ENCODE assay signal across 15 cellular contexts in genomic region chr18:59460060-59460395, GRCh38.
DNase-seq lines count a peak whose midpoint lies in the region; ATAC-seq, FAIRE-seq and TF ChIP-seq lines count a peak whose summit lies in the region.
"Had no signal": no experiment of that assay in that cellular context is flagged by ENCODE, and none has a peak within 500 bp of the region (broad histone marks: within the 10 kb centered on the region; RNA-seq: fewer than 3 reads in every experiment).

No MANE protein-coding gene starts in this region.

- in situ Hi-C loops in G401 (cut with HindIII; ENCODE audit: low sequenced_read_pairs), result no loop called here

- H3K4me3 ChIP-seq in aorta (ENCODE audit: low read length in 2 of 2), result no peak overlapping the region
- H3K4me3 ChIP-seq: ascending aorta, GM12878, spleen, transverse colon had no signal

- H3K27ac ChIP-seq in aorta (ENCODE audit: low read depth in 1 of 2, low read length in 2 of 2), result no peak overlapping the region
- H3K27ac ChIP-seq: ascending aorta, spleen, transverse colon had no signal

- H3K27me3 ChIP-seq in aorta (ENCODE audit: control insufficient read depth in 1 of 2, insufficient read depth in 2 of 2, low read length in 1 of 2), result no peaks in the 10 kb centered on the region
- H3K27me3 ChIP-seq: ascending aorta, transverse colon had no signal

- ATAC-seq in aorta (ENCODE audit: low FRiP score), result no peak
- ATAC-seq: stimulated activated memory B cell treated with anti-CD40 and anti-IgM and Interleukin-4, amounts not matched to agents 10 μg/mL and 1 μg/mL and 100 μg/mL, for 72 hours had no signal

- peak overlapping the region; percentile 6 for H3K27ac Mint-ChIP-seq in type B pancreatic cell
- H3K27ac Mint-ChIP-seq: CD4-positive, alpha-beta T cell; stimulated activated memory B cell treated with anti-CD40 and anti-IgM and Interleukin-4, amounts not matched to agents 10 μg/mL and 1 μg/mL and 100 μg/mL, for 72 hours had no signal

- no peaks in the 10 kb centered on the region for H3K4me1 ChIP-seq in aorta (ENCODE audit: control insufficient read depth in 1 of 2, insufficient read depth in 2 of 2, low read length in 2 of 2)
- H3K4me1 ChIP-seq: ascending aorta, spleen had no signal

- no peaks in the 10 kb centered on the region for H3K9me3 Mint-ChIP-seq in type B pancreatic cell
- H3K9me3 Mint-ChIP-seq: CD4-positive, alpha-beta T cell; stimulated activated memory B cell treated with anti-CD40 and anti-IgM and Interleukin-4, amounts not matched to agents 10 μg/mL and 1 μg/mL and 100 μg/mL, for 72 hours had no signal

- intact Hi-C loops in aorta (cut with DNase I), result no loop called here

- no peaks in the 10 kb centered on the region for H3K36me3 ChIP-seq in aorta (ENCODE audit: control insufficient read depth in 1 of 2, insufficient read depth in 2 of 2, low read length in 1 of 2)
- H3K36me3 ChIP-seq: ascending aorta, spleen, transverse colon had no signal

- no peak for TF ChIP-seq CTCF in type B pancreatic cell (conservative IDR thresholded peaks at IDR 0.05)

- FAIRE-seq in H54 (lab: Jason Lieb, UNC), result no peak
- FAIRE-seq: colon, GM12878 had no signal

- TF ChIP-seq POLR2A in H54 (IDR thresholded peaks at IDR 0.05; ENCODE audit: low read depth, low read length), result no peak

- peaks cover 43% of the 10 kb centered on the region for H3K4me1 Mint-ChIP-seq in type B pancreatic cell (ENCODE audit: unreplicated experiment)
- H3K4me1 Mint-ChIP-seq: stimulated activated memory B cell treated with anti-CD40 and anti-IgM and Interleukin-4, amounts not matched to agents 10 μg/mL and 1 μg/mL and 100 μg/mL, for 72 hours had no signal

- H3K4me3 Mint-ChIP-seq in type B pancreatic cell, result no peak overlapping the region
- H3K4me3 Mint-ChIP-seq: CD4-positive, alpha-beta T cell; stimulated activated memory B cell treated with anti-CD40 and anti-IgM and Interleukin-4, amounts not matched to agents 10 μg/mL and 1 μg/mL and 100 μg/mL, for 72 hours had no signal

- peak; percentile 9 for DNase-seq in NCI-H2196 (lab: John Stamatoyannopoulos, UW; ENCODE audit: unreplicated experiment)
- no peak for DNase-seq in NCI-H2196 treated with DMSO at 0.1 percent for 48 hours (lab: John Stamatoyannopoulos, UW; ENCODE audit: unreplicated experiment)
- DNase-seq in amniotic epithelial cell (ENCODE audit: low read depth), result peak; percentile 7
- peak; percentile 57 for DNase-seq in left kidney (ENCODE audit: low read depth, low spot score)
- DNase-seq in type B pancreatic cell (ENCODE audit: extremely low spot score, unreplicated experiment), result no peak
- no peak for DNase-seq in G401 (ENCODE audit: low spot score)
- DNase-seq in aorta, result no peak
- no peak for DNase-seq in H54 (ENCODE audit: insufficient read length, low spot score)
- DNase-seq: CD4-positive, alpha-beta T cell; spleen; transverse colon had no signal

- no peaks in the 10 kb centered on the region for H3K9me3 ChIP-seq in aorta (ENCODE audit: control insufficient read depth, low read length)
- H3K9me3 ChIP-seq: ascending aorta, spleen, transverse colon had no signal

- peaks cover 19% of the 10 kb centered on the region for H3K27me3 Mint-ChIP-seq in type B pancreatic cell

- peaks cover 3% of the 10 kb centered on the region for H3K36me3 Mint-ChIP-seq in type B pancreatic cell
- H3K36me3 Mint-ChIP-seq: stimulated activated memory B cell treated with anti-CD40 and anti-IgM and Interleukin-4, amounts not matched to agents 10 μg/mL and 1 μg/mL and 100 μg/mL, for 72 hours had no signal

- WGBS in aorta, 2 donors, result 9 to 21% methylated on average over 1 of the region's 1 CpG

Comparison
In these comparisons a context has a peak if more than half of its experiments do, and no peak if none do; other contexts are left out.
1. DNase-seq: peak in NCI-H2196 (single experiment), amniotic epithelial cell (single experiment) and left kidney (single experiment); none in NCI-H2196 treated with DMSO at 0.1 percent for 48 hours (single experiment), type B pancreatic cell (single experiment), G401 (single experiment), aorta (0 of 2) and H54 (single experiment).